Comparison of ENCODE assay signal across 10 cellular contexts in the genomic region with DNA sequence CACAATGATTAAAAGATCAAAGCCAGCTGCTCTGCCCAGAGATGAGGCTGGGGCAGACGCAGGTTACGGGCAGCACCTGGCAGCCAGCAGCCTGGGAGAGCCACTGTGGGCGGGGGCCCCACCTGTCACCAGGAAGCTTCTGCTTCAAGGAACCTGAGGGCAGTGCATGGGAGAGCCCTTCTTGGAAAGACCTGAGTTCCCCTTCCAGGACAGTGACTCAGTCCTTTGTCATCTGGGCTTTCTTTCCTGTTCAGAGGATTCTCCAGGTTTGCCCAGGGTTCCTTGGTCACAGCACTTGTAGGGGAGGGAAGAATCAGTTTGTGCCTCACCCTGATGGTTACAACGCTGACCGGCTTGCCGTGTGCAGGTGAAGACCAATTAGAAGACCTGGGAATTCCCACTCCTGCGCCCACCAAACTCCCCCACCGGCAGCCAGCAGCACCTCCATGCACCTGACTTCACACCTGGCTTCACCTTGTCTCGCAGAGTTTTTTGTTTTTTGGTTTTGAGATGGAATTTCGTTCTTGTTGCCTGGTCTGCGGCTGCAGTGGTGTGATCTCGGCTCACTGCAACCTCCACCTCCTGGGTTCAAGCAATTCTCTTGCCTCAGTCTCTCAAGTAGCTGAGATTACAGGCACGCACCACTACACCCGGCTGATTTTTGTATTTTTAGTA. TPM values are rescaled to one million over a fixed set of nuclear protein-coding genes. Genes with fewer than 3 reads are reported as not detected.
DNase-seq lines count a peak whose midpoint lies in the region; ATAC-seq and TF ChIP-seq lines count a peak whose summit lies in the region.
"Had no signal": no experiment of that assay in that cellular context is flagged by ENCODE, and none has a peak within 500 bp of the region (broad histone marks: within the 10 kb centered on the region; RNA-seq: fewer than 3 reads in every experiment).

No MANE protein-coding gene starts in this region.

- ATAC-seq in GM21529 (IDR thresholded peaks at IDR 0.05; ENCODE audit: unreplicated experiment), result no peak

- peaks cover 36 to 47% (median 39%) of the 10 kb centered on the region in 3 donors for H3K4me1 Mint-ChIP-seq in IgD-negative memory B cell

- peak overlapping the region; percentile 94 to 98 (median 96) for H3K27ac Mint-ChIP-seq in IgD-negative memory B cell

- peak overlapping the region; percentile 86 to 97 (median 92) for H3K4me3 Mint-ChIP-seq in IgD-negative memory B cell

- no peak for TF ChIP-seq CTCF in GM13977 (IDR thresholded peaks at IDR 0.05; ENCODE audit: extremely low read depth, insufficient read depth, missing control alignments)

- H3K9me3 ChIP-seq in mononuclear cell (ENCODE audit: low read depth, low read length), result no peaks in the 10 kb centered on the region

- H3K9me3 Mint-ChIP-seq in IgD-negative memory B cell, result no peaks in the 10 kb centered on the region

- in situ Hi-C loops in GM13977 (cut with MboI; ENCODE audit: low pct_unique_long_range_greater_than_20kb, low sequenced_read_pairs, unreplicated experiment), result loop anchor here (25.0 kb wide), 1 partner anchor 594 kb away; no protein-coding TSS in a partner anchor

- H3K36me3 Mint-ChIP-seq in IgD-negative memory B cell, result no peaks in the 10 kb centered on the region

- no peaks in the 10 kb centered on the region for H3K27me3 ChIP-seq in mononuclear cell (ENCODE audit: insufficient read depth, low read length)

- peak; percentile 69 for DNase-seq in DMS79 treated with DMSO at 0.1 percent for 48 hours (lab: John Stamatoyannopoulos, UW)
- DNase-seq in activated T-helper 1 cell treated with Interleukin-2 at 50 U/mL for 16 hours (ENCODE audit: low read depth), result peak; percentile 20
- DNase-seq in GM13977 (ENCODE audit: low spot score), result no peak
- no peak for DNase-seq in inferior parietal cortex (ENCODE audit: extremely low spot score)
- DNase-seq in NOMO-1 treated with dmso at 0.1 percent for 144 hours (lab: John Stamatoyannopoulos, UW; ENCODE audit: unreplicated experiment), result no peak

- no peaks in the 10 kb centered on the region for H3K27me3 Mint-ChIP-seq in IgD-negative memory B cell

- H3K4me1 ChIP-seq in mononuclear cell (ENCODE audit: insufficient read depth, low read length), result peaks cover 65% of the 10 kb centered on the region

- peak overlapping the region; percentile 51 for H3K4me3 ChIP-seq in mononuclear cell (ENCODE audit: low read length)

RNA-seq across cellular contexts. Expression of a gene that starts 2.0 kb away (rescaled TPM):
- polyA plus RNA-seq in IgD-negative memory B cell, result 29.6 TPM
- 14.7 TPM for total RNA-seq in mononuclear cell
- total RNA-seq: frontal cortex had no signal

RNA-seq across cellular contexts. Expression of a gene that starts 57.3 kb away (rescaled TPM):
- polyA plus RNA-seq in IgD-negative memory B cell, result not detected
- total RNA-seq in mononuclear cell, result not detected
- total RNA-seq: activated CD8-positive, alpha-beta memory T cell treated with anti-CD3 and anti-CD28 coated beads for 36 hours had no signal

Comparison
In these comparisons a context has a peak if more than half of its experiments do, and no peak if none do; other contexts are left out.
1. DNase-seq: peak in DMS79 treated with DMSO at 0.1 percent for 48 hours (single experiment) and activated T-helper 1 cell treated with Interleukin-2 at 50 U/mL for 16 hours (single experiment); none in GM13977 (single experiment), inferior parietal cortex (single experiment) and NOMO-1 treated with dmso at 0.1 percent for 144 hours (single experiment).